Comparison of ENCODE assay signal across 9 cellular contexts in the genomic region with DNA sequence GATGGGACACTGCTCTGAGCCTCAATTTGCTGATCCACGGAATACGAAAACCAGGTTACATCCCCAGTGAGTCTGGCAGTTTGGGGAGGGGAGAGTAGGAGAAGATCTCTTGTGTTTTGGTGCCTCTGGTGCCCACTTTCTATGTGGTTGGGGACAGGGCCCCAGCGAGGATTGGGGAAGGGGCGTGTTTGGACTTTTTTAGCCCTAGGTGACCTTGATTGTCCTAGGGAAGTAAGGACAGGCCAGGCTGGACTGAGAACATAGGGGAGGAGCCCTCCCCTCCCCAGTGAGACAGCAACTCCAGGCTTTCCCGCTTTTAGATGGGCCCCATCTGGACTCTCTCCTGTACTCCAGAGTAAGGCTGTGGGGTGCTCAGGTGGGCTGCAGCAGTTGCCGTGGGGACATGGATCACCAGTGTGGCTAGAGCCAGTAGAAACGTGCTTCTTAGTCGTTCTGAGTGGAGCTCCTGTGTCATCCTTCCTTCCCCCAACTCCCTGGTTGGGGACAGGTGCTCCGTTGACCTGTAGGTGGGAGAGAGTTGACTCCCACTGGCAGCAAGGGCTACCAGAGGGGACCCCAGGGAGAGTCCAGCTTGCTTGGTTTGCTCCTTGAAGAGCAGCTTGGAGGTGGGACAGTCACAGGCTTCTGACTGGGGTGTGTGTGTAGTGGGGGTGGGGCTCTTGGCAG. TPM values are rescaled to one million over a fixed set of nuclear protein-coding genes. Genes with fewer than 3 reads are reported as not detected.
DNase-seq lines count a peak whose midpoint lies in the region; ATAC-seq lines count a peak whose summit lies in the region.
"Had no signal": no experiment of that assay in that cellular context is flagged by ENCODE, and none has a peak within 500 bp of the region (broad histone marks: within the 10 kb centered on the region; RNA-seq: fewer than 3 reads in every experiment).

No MANE protein-coding gene starts in this region.

- no peaks in the 10 kb centered on the region for H3K27me3 ChIP-seq in layer of hippocampus (ENCODE audit: control insufficient read depth, insufficient read depth, low read length)

- H3K4me3 Mint-ChIP-seq in T-helper 1 cell treated with Interleukin-12 subunit alpha and Interleukin-12 subunit beta and Interleukin-4 antibody, amounts not matched to agents 30 μg/mL and 1 μg/mL, for 36 hours, result peak overlapping the region; percentile 83
- peak overlapping the region; percentile 99 for H3K4me3 Mint-ChIP-seq in activated naive CD8-positive, alpha-beta T cell treated with anti-CD3 and anti-CD28 coated beads for 36 hours

- H3K36me3 Mint-ChIP-seq in T-helper 1 cell treated with Interleukin-12 subunit alpha and Interleukin-12 subunit beta and Interleukin-4 antibody, amounts not matched to agents 30 μg/mL and 1 μg/mL, for 36 hours (ENCODE audit: low read depth), result peaks cover 51% of the 10 kb centered on the region
- peaks cover 47% of the 10 kb centered on the region for H3K36me3 Mint-ChIP-seq in activated naive CD8-positive, alpha-beta T cell treated with anti-CD3 and anti-CD28 coated beads for 36 hours

- peak overlapping the region; percentile 96 for H3K27ac Mint-ChIP-seq in T-helper 1 cell treated with Interleukin-12 subunit alpha and Interleukin-12 subunit beta and Interleukin-4 antibody, amounts not matched to agents 30 μg/mL and 1 μg/mL, for 36 hours
- H3K27ac Mint-ChIP-seq in activated naive CD8-positive, alpha-beta T cell treated with anti-CD3 and anti-CD28 coated beads for 36 hours, result peak overlapping the region; percentile 99

- DNase-seq in T-helper 1 cell, result no peak
- DNase-seq in activated naive CD8-positive, alpha-beta T cell treated with anti-CD3 and anti-CD28 coated beads for 36 hours, result no peak
- DNase-seq in substantia nigra (lab: John Stamatoyannopoulos, UW), result no peak

- H3K27me3 Mint-ChIP-seq in T-helper 1 cell treated with Interleukin-12 subunit alpha and Interleukin-12 subunit beta and Interleukin-4 antibody, amounts not matched to agents 30 μg/mL and 1 μg/mL, for 36 hours (ENCODE audit: low read depth), result no peaks in the 10 kb centered on the region
- no peaks in the 10 kb centered on the region for H3K27me3 Mint-ChIP-seq in activated naive CD8-positive, alpha-beta T cell treated with anti-CD3 and anti-CD28 coated beads for 36 hours

- ATAC-seq in GM19452 (IDR thresholded peaks at IDR 0.05; ENCODE audit: unreplicated experiment) (no peak), HG02798 (IDR thresholded peaks at IDR 0.05; ENCODE audit: poor library complexity, unreplicated experiment) (no peak), GM18907 (IDR thresholded peaks at IDR 0.05; ENCODE audit: unreplicated experiment) (no peak)

- H3K4me1 Mint-ChIP-seq in T-helper 1 cell treated with Interleukin-12 subunit alpha and Interleukin-12 subunit beta and Interleukin-4 antibody, amounts not matched to agents 30 μg/mL and 1 μg/mL, for 36 hours (ENCODE audit: low read depth), result peaks cover 72% of the 10 kb centered on the region
- peaks cover 77% of the 10 kb centered on the region for H3K4me1 Mint-ChIP-seq in activated naive CD8-positive, alpha-beta T cell treated with anti-CD3 and anti-CD28 coated beads for 36 hours

- H3K9me3 Mint-ChIP-seq in T-helper 1 cell treated with Interleukin-12 subunit alpha and Interleukin-12 subunit beta and Interleukin-4 antibody, amounts not matched to agents 30 μg/mL and 1 μg/mL, for 36 hours, result no peaks in the 10 kb centered on the region
- H3K9me3 Mint-ChIP-seq in activated naive CD8-positive, alpha-beta T cell treated with anti-CD3 and anti-CD28 coated beads for 36 hours, result no peaks in the 10 kb centered on the region

- H3K27ac ChIP-seq in layer of hippocampus (ENCODE audit: low read depth, low read length) (peak overlapping the region; percentile 66), substantia nigra (ENCODE audit: low read depth, low read length, poor library complexity, severe bottlenecking) (peak overlapping the region; percentile 79)

RNA-seq across cellular contexts. Expression of gene EGLN2, which starts 4.3 kb away (rescaled TPM):
- 100 to 1,000 TPM in 1 of 2 experiments, 10 to 100 TPM in 1; 97.2 to 100 TPM for total RNA-seq in activated naive CD8-positive, alpha-beta T cell treated with anti-CD3 and anti-CD28 coated beads for 36 hours

RNA-seq across cellular contexts. Expression of gene RAB4B, which starts 25.3 kb away (rescaled TPM):
- total RNA-seq in activated naive CD8-positive, alpha-beta T cell treated with anti-CD3 and anti-CD28 coated beads for 36 hours, result 10 to 100 TPM; 26.0 to 27.2 TPM

RNA-seq across cellular contexts. Expression of gene MIA, which starts 28.0 kb away (rescaled TPM):
- not detected for total RNA-seq in activated naive CD8-positive, alpha-beta T cell treated with anti-CD3 and anti-CD28 coated beads for 36 hours
- total RNA-seq: A172 had no signal

RNA-seq across cellular contexts. Expression of gene CYP2A6, which starts 46.9 kb away (rescaled TPM):
- under 1 TPM in 1 of 2 experiments, not detected in 1; 0.27 TPM for total RNA-seq in activated naive CD8-positive, alpha-beta T cell treated with anti-CD3 and anti-CD28 coated beads for 36 hours
- total RNA-seq: A172 had no signal

RNA-seq across cellular contexts. Expression of gene SNRPA, which starts 52.3 kb away (rescaled TPM):
- total RNA-seq in activated naive CD8-positive, alpha-beta T cell treated with anti-CD3 and anti-CD28 coated beads for 36 hours, result 100 to 1,000 TPM; 237 to 252 TPM
